In the genomic region with DNA sequence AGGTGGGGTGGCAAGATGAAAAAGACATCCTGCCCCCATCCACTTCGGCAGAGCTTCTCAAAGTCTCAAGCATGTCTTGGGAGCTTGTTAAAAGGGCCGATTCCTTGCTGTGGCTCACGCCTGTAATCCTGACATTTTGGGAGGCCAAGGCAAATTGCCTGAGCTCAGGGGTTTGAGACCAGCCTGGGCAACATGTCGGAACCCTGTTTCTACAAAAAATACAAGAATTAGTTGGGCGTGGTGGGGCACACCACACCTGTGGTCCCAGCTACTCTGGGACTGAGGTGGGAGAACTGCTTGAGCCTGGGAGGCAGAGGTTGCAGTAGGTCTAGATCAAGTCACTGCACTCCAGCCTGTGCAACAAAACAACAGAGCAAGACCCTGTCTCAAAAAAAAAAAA, we compare ENCODE assay signal across 15 cellular contexts. TPM values are rescaled to one million over a fixed set of nuclear protein-coding genes. Genes with fewer than 3 reads are reported as not detected.
DNase-seq lines count a peak whose midpoint lies in the region; ATAC-seq and TF ChIP-seq lines count a peak whose summit lies in the region.
"Had no signal": no experiment of that assay in that cellular context is flagged by ENCODE, and none has a peak within 500 bp of the region (broad histone marks: within the 10 kb centered on the region; RNA-seq: fewer than 3 reads in every experiment).

No MANE protein-coding gene starts in this region.

- H3K9ac ChIP-seq in HCT116 (ENCODE audit: low read length): no peak overlapping the region
- H3K9ac ChIP-seq: SK-N-SH had no signal

- BruUV-seq in HCT116 (replicated peaks; lab: Mats Ljungman, UMichigan): no TSS peak

- no peak for TF ChIP-seq POLR2A in HCT116 (IDR thresholded peaks at IDR 0.05; ENCODE audit: borderline replicate concordance, extremely low read depth, insufficient read depth, insufficient read length)

- H3K4me1 Mint-ChIP-seq in CD4-positive, alpha-beta T cell (ENCODE audit: low read depth): peaks cover 47% of the 10 kb centered on the region

- no peak for DNase-seq in CD4-positive, alpha-beta T cell
- no peak for DNase-seq in HCT116 (ENCODE audit: low read depth, low spot score)
- no peak for DNase-seq in dorsolateral prefrontal cortex
- DNase-seq in osteoblast (ENCODE audit: insufficient read length, low spot score, missing footprints): peak; percentile 41
- no peak for DNase-seq in NCI-H1417 treated with DMSO at 0.1 percent for 48 hours (lab: John Stamatoyannopoulos, UW)
- no peak for DNase-seq in dermis blood vessel endothelial cell
- DNase-seq: activated CD4-positive, CD25-positive, alpha-beta regulatory T cell treated with anti-CD3 and anti-CD28 coated beads, Interleukin-2, amount 50 U/mL, for 72 hours; Calu3; Karpas-422; NCI-H1694 treated with DMSO at 0.1 percent for 48 hours; NK-92 treated with Interleukin-12 subunit alpha and Interleukin-12 subunit beta, amount 100 ng/mL, for 24 hours; SK-N-SH had no signal

- no peak for TF ChIP-seq RAD21 in HCT116 (IDR thresholded peaks at IDR 0.05; ENCODE audit: low read depth)

- peaks cover 0 to 5% of the 10 kb centered on the region in 2 experiments; a peak in 1 of 4 replicates for H3K4me1 ChIP-seq in HCT116 (ENCODE audit: control insufficient read depth in 1 of 2, insufficient read depth in 2 of 2, low read length in 2 of 2)
- peaks cover 8% of the 10 kb centered on the region for H3K4me1 ChIP-seq in osteoblast (ENCODE audit: insufficient read depth, low read length)

- H3K27ac Mint-ChIP-seq in CD4-positive, alpha-beta T cell: peak overlapping the region; percentile 82

- intact Hi-C loops in CD4-positive, alpha-beta T cell (cut with DNase I, micrococcal nuclease): no loop called here
- intact Hi-C loops in HCT116 (cut with micrococcal nuclease) (no loop called here), dorsolateral prefrontal cortex (cut with DNase I) (no loop called here)

- RAD21 ChIA-PET in HCT116 (lab: Charles Lee; ENCODE audit: low non-redundant PET in 1 of 2, low total read pairs in 2 of 2, uncharacterized antibody in 2 of 2, unreplicated experiment in 2 of 2): no interaction called here

- H4K20me1 ChIP-seq in HCT116 (ENCODE audit: insufficient read depth): no peaks in the 10 kb centered on the region
- H4K20me1 ChIP-seq in osteoblast (ENCODE audit: insufficient read depth, low read length): peaks cover 39% of the 10 kb centered on the region

- H3K9me3 ChIP-seq in CD4-positive, alpha-beta T cell (ENCODE audit: control insufficient read depth, low read length): no peaks in the 10 kb centered on the region
- H3K9me3 ChIP-seq in HCT116 (ENCODE audit: control insufficient read depth in 1 of 2, insufficient read depth in 1 of 2, low read depth in 1 of 2, low read length in 2 of 2): no peaks in the 10 kb centered on the region
- H3K9me3 ChIP-seq in osteoblast (ENCODE audit: low read depth, low read length): no peaks in the 10 kb centered on the region
- H3K9me3 ChIP-seq: SK-N-SH had no signal

- H3K27me3 ChIP-seq in CD4-positive, alpha-beta T cell (ENCODE audit: control insufficient read depth, insufficient read depth, low read length): no peaks in the 10 kb centered on the region
- no peaks in the 10 kb centered on the region for H3K27me3 ChIP-seq in HCT116 (ENCODE audit: insufficient read depth, low read length)
- no peaks in the 10 kb centered on the region for H3K27me3 ChIP-seq in dorsolateral prefrontal cortex
- H3K27me3 ChIP-seq in osteoblast (ENCODE audit: insufficient read depth, low read length): no peaks in the 10 kb centered on the region

- H3K27ac ChIP-seq in CD4-positive, alpha-beta T cell (ENCODE audit: low read depth, low read length): peak overlapping the region; percentile 50
- H3K27ac ChIP-seq in HCT116 (ENCODE audit: low read depth, low read length): no peak overlapping the region
- H3K27ac ChIP-seq in dorsolateral prefrontal cortex: peak overlapping the region in 38 of 59 donors; percentile 5 to 83 (median 50)
- no peak overlapping the region for H3K27ac ChIP-seq in osteoblast (ENCODE audit: low read depth, low read length)

- no peaks in the 10 kb centered on the region for H3K27me3 Mint-ChIP-seq in CD4-positive, alpha-beta T cell
- H3K27me3 Mint-ChIP-seq: activated naive CD4-positive, alpha-beta T cell treated with anti-CD3 and anti-CD28 coated beads, Interleukin-2, amount 50 U/mL, for 24 hours had no signal

- peak overlapping the region; percentile 38 for H3K4me3 Mint-ChIP-seq in CD4-positive, alpha-beta T cell

- H3K36me3 Mint-ChIP-seq in CD4-positive, alpha-beta T cell (ENCODE audit: low read depth): peaks cover 48% of the 10 kb centered on the region

- TF ChIP-seq CTCF in CD4-positive, alpha-beta T cell (IDR thresholded peaks at IDR 0.05): no peak
- TF ChIP-seq CTCF in HCT116 (IDR thresholded peaks at IDR 0.05 in 2 of 3, conservative IDR thresholded peaks at IDR 0.05 in 1 of 3; ENCODE audit: borderline replicate concordance in 1 of 3, insufficient read depth in 1 of 3, low read depth in 2 of 3, low read length in 2 of 3): no peak
- no peak for TF ChIP-seq CTCF in dorsolateral prefrontal cortex (IDR thresholded peaks at IDR 0.05 in 54 of 56, conservative IDR thresholded peaks at IDR 0.05 in 2 of 56; ENCODE audit: low read depth in 1 of 56, partially characterized antibody in 56 of 56)
- no peak for TF ChIP-seq CTCF in osteoblast (IDR thresholded peaks at IDR 0.05; ENCODE audit: extremely low read depth, low read depth, low read length)

- H3K9me3 Mint-ChIP-seq in CD4-positive, alpha-beta T cell: no peaks in the 10 kb centered on the region
- H3K9me3 Mint-ChIP-seq: activated naive CD4-positive, alpha-beta T cell treated with anti-CD3 and anti-CD28 coated beads, Interleukin-2, amount 50 U/mL, for 24 hours had no signal

- no peak for ATAC-seq in CD4-positive, alpha-beta T cell (ENCODE audit: poor library complexity)
- peak; percentile 6; the same call in 1 of the 2 replicates for ATAC-seq in HCT116
- no peak for ATAC-seq in GM18868 (IDR thresholded peaks at IDR 0.05; ENCODE audit: unreplicated experiment)
- ATAC-seq in HG02870 (IDR thresholded peaks at IDR 0.05; ENCODE audit: unreplicated experiment): no peak

- POLR2A ChIA-PET in CD4-positive, alpha-beta T cell (lab: Charles Lee): interaction anchor here (0.9 to 10.1 kb wide), 4 partner anchors 12 to 55 kb away, joined by 3 to 121 read pairs (median 8); a partner anchor contains a TSS
- POLR2A ChIA-PET in HCT116 (lab: Charles Lee): interaction anchor here (0.5 to 1.5 kb wide), 2 partner anchors 12 to 54 kb away, joined by 3 read pairs; no protein-coding TSS in a partner anchor

- no peak overlapping the region for H3K4me2 ChIP-seq in HCT116 (ENCODE audit: low read length)
- H3K4me2 ChIP-seq in osteoblast (ENCODE audit: insufficient read depth, low read length): no peak overlapping the region
- H3K4me2 ChIP-seq: SK-N-SH had no signal

- no peak overlapping the region for H3K4me3 ChIP-seq in HCT116 (replicated peaks in 1 of 2; ENCODE audit: low read depth in 1 of 2, low read length in 2 of 2)
- H3K4me3 ChIP-seq in dorsolateral prefrontal cortex: no peak overlapping the region
- no peak overlapping the region for H3K4me3 ChIP-seq in osteoblast (ENCODE audit: insufficient read depth, low read length)

- H2AFZ ChIP-seq in HCT116 (ENCODE audit: low read depth, low read length, poor library complexity, severe bottlenecking) (no peak overlapping the region), osteoblast (ENCODE audit: low read length) (no peak overlapping the region)

- H3K9me2 ChIP-seq in HCT116 (ENCODE audit: insufficient read depth): no peaks in the 10 kb centered on the region
- H3K9me2 ChIP-seq: SK-N-SH had no signal

- CTCF ChIA-PET in CD4-positive, alpha-beta T cell (lab: Charles Lee): interaction anchor here (2.0 kb wide), 1 partner anchor 14 kb away, joined by 5 read pairs; a partner anchor contains a TSS
- CTCF ChIA-PET in HCT116 (lab: Charles Lee): interaction anchor here (1.1 kb wide), 1 partner anchor 20 kb away, joined by 3 read pairs; no protein-coding TSS in a partner anchor

- H3K36me3 ChIP-seq in HCT116 (ENCODE audit: control insufficient read depth in 1 of 2, insufficient read depth in 2 of 2, low read length in 2 of 2) (peaks cover 9 to 21% of the 10 kb centered on the region in 2 experiments; a peak in 3 of 4 replicates), osteoblast (ENCODE audit: insufficient read depth, low read length) (peaks cover 50% of the 10 kb centered on the region)

- H3K79me2 ChIP-seq in HCT116 (ENCODE audit: insufficient read depth, low read length) (peaks cover 5% of the 10 kb centered on the region), osteoblast (ENCODE audit: insufficient read depth, low read length) (peaks cover 42% of the 10 kb centered on the region)

TF ChIP-seq in HCT116, 20 proteins besides CTCF, POLR2A, EP300 and RAD21 (continues in another document):
- TF ChIP-seq SP1 (IDR thresholded peaks at IDR 0.05; ENCODE audit: low read depth) (no peak), CBX3 (IDR thresholded peaks at IDR 0.05; ENCODE audit: low read depth) (no peak), ELF1 (IDR thresholded peaks at IDR 0.05; ENCODE audit: borderline replicate concordance, low read depth) (no peak), JUND (IDR thresholded peaks at IDR 0.05) (no peak; the same call in 1 of the 2 replicates)
- TF ChIP-seq, protein P1, sequence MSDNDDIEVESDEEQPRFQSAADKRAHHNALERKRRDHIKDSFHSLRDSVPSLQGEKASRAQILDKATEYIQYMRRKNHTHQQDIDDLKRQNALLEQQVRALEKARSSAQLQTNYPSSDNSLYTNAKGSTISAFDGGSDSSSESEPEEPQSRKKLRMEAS (IDR thresholded peaks at IDR 0.05): no peak

RNA-seq across cellular contexts. Expression of a gene that starts 14.5 kb away (rescaled TPM):
- total RNA-seq in CD4-positive, alpha-beta T cell: 10 to 100 TPM; 80.9 to 81.6 TPM
- total RNA-seq in HCT116 (2021; ENCODE audit: unreplicated experiment) (91.6 TPM), dorsolateral prefrontal cortex (100 to 1,000 TPM in 118 of 120 experiments, 10 to 100 TPM in 2; 95.2 to 308 (median 133) TPM), osteoblast (107 and 126 TPM in 2 replicates), dermis blood vessel endothelial cell (65.7 and 124 TPM in 2 replicates)
- polyA plus RNA-seq in HCT116 (2012): 131 and 143 TPM in 2 replicates

RNA-seq across cellular contexts. Expression of a gene that starts 55.4 kb away (rescaled TPM):
- 1 to 10 TPM in 1 of 2 experiments, under 1 TPM in 1; 0.99 to 1.3 TPM for total RNA-seq in CD4-positive, alpha-beta T cell
- total RNA-seq in HCT116 (2021; ENCODE audit: unreplicated experiment) (13.3 TPM), dorsolateral prefrontal cortex (10 to 100 TPM; 16.6 to 45.7 (median 35.4) TPM), osteoblast (5.3 and 5.8 TPM in 2 replicates), dermis blood vessel endothelial cell (3.6 and 4.6 TPM in 2 replicates)
- polyA plus RNA-seq in HCT116 (2012): 8.4 and 10.1 TPM in 2 replicates

RNA-seq across cellular contexts. Expression of a gene that starts 55.6 kb away (rescaled TPM):
- total RNA-seq in CD4-positive, alpha-beta T cell: 1 to 10 TPM; 6.4 to 7.6 TPM
- 22.9 TPM for total RNA-seq in HCT116 (2021; ENCODE audit: unreplicated experiment)
- 7.2 and 14.3 TPM in 2 replicates for polyA plus RNA-seq in HCT116 (2012)
- total RNA-seq in dorsolateral prefrontal cortex: 10 to 100 TPM in 34 of 120 experiments, 1 to 10 TPM in 86; 3.3 to 14.5 (median 8.6) TPM
- 2.9 and 3.6 TPM in 2 replicates for total RNA-seq in osteoblast
- 7.1 and 13.7 TPM in 2 replicates for total RNA-seq in dermis blood vessel endothelial cell

Comparison
In these comparisons a context has a peak if more than half of its experiments do, and no peak if none do; other contexts are left out.
1. H3K27ac ChIP-seq: peak in CD4-positive, alpha-beta T cell (single experiment) and dorsolateral prefrontal cortex (38 of 59); none in HCT116 (single experiment) and osteoblast (single experiment).